8 cellular contexts compared by ENCODE assay signal in genomic region chr11:65316979-65317786, GRCh38. TPM values are rescaled to one million over a fixed set of nuclear protein-coding genes. Genes with fewer than 3 reads are reported as not detected.
DNase-seq lines count a peak whose midpoint lies in the region; ATAC-seq, FAIRE-seq and TF ChIP-seq lines count a peak whose summit lies in the region.

No MANE protein-coding gene starts in this region.

- WGBS in lower leg skin, 2 donors: 16 to 33% methylated on average over 11 to 14 of the region's 14 CpGs

- H3K9me3 ChIP-seq in OCI-LY7 (ENCODE audit: low read length): no peaks in the 10 kb centered on the region

- H3K36me3 Mint-ChIP-seq in activated naive CD4-positive, alpha-beta T cell treated with anti-CD3 and anti-CD28 coated beads, Interleukin-2, amount 50 U/mL, for 24 hours: no peaks in the 10 kb centered on the region
- no peaks in the 10 kb centered on the region for H3K36me3 Mint-ChIP-seq in activated naive CD4-positive, alpha-beta T cell treated with anti-CD3 and anti-CD28 coated beads, Interleukin-2, amount 50 U/mL, for 72 hours
- peaks cover 10% of the 10 kb centered on the region for H3K36me3 Mint-ChIP-seq in chondrocyte (ENCODE audit: low read depth)

- H3K4me1 ChIP-seq in OCI-LY7 (ENCODE audit: insufficient read depth, low read length, poor library complexity, severe bottlenecking): peaks cover 9% of the 10 kb centered on the region

- H3K27me3 Mint-ChIP-seq in activated naive CD4-positive, alpha-beta T cell treated with anti-CD3 and anti-CD28 coated beads, Interleukin-2, amount 50 U/mL, for 24 hours: peaks cover 1% of the 10 kb centered on the region
- H3K27me3 Mint-ChIP-seq in chondrocyte (ENCODE audit: low read depth): no peaks in the 10 kb centered on the region

- peak overlapping the region; percentile 42 for H3K4me3 Mint-ChIP-seq in activated naive CD4-positive, alpha-beta T cell treated with anti-CD3 and anti-CD28 coated beads, Interleukin-2, amount 50 U/mL, for 24 hours
- H3K4me3 Mint-ChIP-seq in chondrocyte (ENCODE audit: unreplicated experiment): peak overlapping the region; percentile 80

- H3K9me2 ChIP-seq in OCI-LY7 (ENCODE audit: insufficient read depth, low read length): no peaks in the 10 kb centered on the region

- no peaks in the 10 kb centered on the region for H4K20me1 ChIP-seq in OCI-LY7 (ENCODE audit: insufficient read depth, low read length)

- TF ChIP-seq CTCF in chondrocyte (IDR thresholded peaks at IDR 0.05): peak; percentile 38
- TF ChIP-seq CTCF in lower leg skin (IDR thresholded peaks at IDR 0.05): no peak
- no peak for TF ChIP-seq CTCF in OCI-LY7 (conservative IDR thresholded peaks at IDR 0.05; ENCODE audit: low read length)

- H3K4me2 ChIP-seq in OCI-LY7 (ENCODE audit: low read length): no peak overlapping the region

- intact Hi-C loops in lower leg skin (cut with DNase I; ENCODE audit: low total_unique reads): loop anchor here (5.0 kb wide), 1 partner anchor 40 kb away; no protein-coding TSS in a partner anchor
- intact Hi-C loops in OCI-LY7 (cut with micrococcal nuclease; ENCODE audit: unreplicated experiment): loop anchor here (5.0 to 10.0 kb wide), 3 partner anchors 40 to 472 kb away; partner anchors contain the start of gene CDC42BPG

- no peaks in the 10 kb centered on the region for H3K36me3 ChIP-seq in OCI-LY7 (ENCODE audit: insufficient read depth, low read length)

- BruUV-seq in OCI-LY7 (replicated peaks; lab: Mats Ljungman, UMichigan): no TSS peak

- POLR2A ChIA-PET in OCI-LY7 (lab: Charles Lee): interaction anchor here (0.6 to 2.9 kb wide), 3 partner anchors 16 to 191 kb away, joined by 3 to 8 read pairs (median 3); partner anchors contain the start of gene DPF2

- peaks cover 9% of the 10 kb centered on the region for H3K4me1 Mint-ChIP-seq in activated naive CD4-positive, alpha-beta T cell treated with anti-CD3 and anti-CD28 coated beads, Interleukin-2, amount 50 U/mL, for 24 hours
- H3K4me1 Mint-ChIP-seq in chondrocyte (ENCODE audit: low read depth): peaks cover 33% of the 10 kb centered on the region

- H3K27ac Mint-ChIP-seq in activated naive CD4-positive, alpha-beta T cell treated with anti-CD3 and anti-CD28 coated beads, Interleukin-2, amount 50 U/mL, for 24 hours: no peak overlapping the region
- no peak overlapping the region for H3K27ac Mint-ChIP-seq in activated naive CD4-positive, alpha-beta T cell treated with anti-CD3 and anti-CD28 coated beads, Interleukin-2, amount 50 U/mL, for 72 hours
- peak overlapping the region; percentile 95 for H3K27ac Mint-ChIP-seq in chondrocyte (ENCODE audit: unreplicated experiment)

- TF ChIP-seq POLR2A in lower leg skin (IDR thresholded peaks at IDR 0.05): no peak

- no peak for ATAC-seq in activated naive CD4-positive, alpha-beta T cell treated with anti-CD3 and anti-CD28 coated beads, Interleukin-2, amount 50 U/mL, for 72 hours

- CTCF ChIA-PET in OCI-LY7 (lab: Charles Lee; ENCODE audit: unreplicated experiment): interaction anchor here (0.6 kb wide), 1 partner anchor 13 kb away, joined by 3 read pairs; no protein-coding TSS in a partner anchor

- H3K9me3 Mint-ChIP-seq in activated naive CD4-positive, alpha-beta T cell treated with anti-CD3 and anti-CD28 coated beads, Interleukin-2, amount 50 U/mL, for 24 hours: no peaks in the 10 kb centered on the region
- H3K9me3 Mint-ChIP-seq in activated naive CD4-positive, alpha-beta T cell treated with anti-CD3 and anti-CD28 coated beads, Interleukin-2, amount 50 U/mL, for 72 hours: no peaks in the 10 kb centered on the region
- no peaks in the 10 kb centered on the region for H3K9me3 Mint-ChIP-seq in chondrocyte (ENCODE audit: low read depth)

- no peak overlapping the region for H3K27ac ChIP-seq in OCI-LY7 (ENCODE audit: low read depth, low read length, poor library complexity, severe bottlenecking)

- H3K4me3 ChIP-seq in lower leg skin (ENCODE audit: low read depth, poor library complexity, severe bottlenecking): no peak overlapping the region
- H3K4me3 ChIP-seq in OCI-LY7 (ENCODE audit: low read depth, low read length, poor library complexity, severe bottlenecking): no peak overlapping the region

- no peak for FAIRE-seq in urothelium cell line (lab: Jason Lieb, UNC)

- no peak overlapping the region for H2AFZ ChIP-seq in OCI-LY7 (ENCODE audit: low read length)

- DNase-seq in activated naive CD4-positive, alpha-beta T cell treated with anti-CD3 and anti-CD28 coated beads, Interleukin-2, amount 50 U/mL, for 72 hours (ENCODE audit: low spot score in 2 of 2): no peak
- DNase-seq in chondrocyte (ENCODE audit: low spot score): no peak
- DNase-seq in lower leg skin (ENCODE audit: low spot score in 2 of 2): peak; percentile 63 to 94
- peak; percentile 57 for DNase-seq in urothelium cell line (ENCODE audit: low spot score)
- no peak for DNase-seq in activated naive CD4-positive, alpha-beta T cell (lab: John Stamatoyannopoulos, UW)
- DNase-seq in OCI-LY7 (ENCODE audit: low spot score): no peak
- no peak for DNase-seq in SK-N-DZ (ENCODE audit: low spot score)

- no peaks in the 10 kb centered on the region for H3K79me2 ChIP-seq in OCI-LY7 (ENCODE audit: insufficient read depth, low read depth, low read length)

RNA-seq across cellular contexts. Expression of gene CDC42EP2, which starts 2.5 kb away (rescaled TPM):
- total RNA-seq in activated naive CD4-positive, alpha-beta T cell treated with anti-CD3 and anti-CD28 coated beads, Interleukin-2, amount 50 U/mL, for 72 hours: 1 to 10 TPM; 3.5 to 3.9 TPM
- total RNA-seq in chondrocyte (7.3 to 12.8 TPM (median 12.6 TPM) in 3 replicates), lower leg skin (1 to 10 TPM in 3 of 4 donors, not detected in 1; 2.5 to 4.2 (median 3.4) TPM), OCI-LY7 (2022) (1.7 and 3.9 TPM in 2 replicates)
- total RNA-seq in OCI-LY7 (2014; rRNA removed; shearing (Covaris generic)): not detected in 2 replicates
- 0.08 and 0.54 TPM in 2 replicates for polyA plus RNA-seq in SK-N-DZ (2014; cell fraction: cytosol; rRNA removed)
- 0.64 and 0.82 TPM in 2 replicates for polyA plus RNA-seq in SK-N-DZ (2014; cell fraction: nucleus; rRNA removed)

RNA-seq across cellular contexts. Expression of gene DPF2, which starts 16.5 kb away (rescaled TPM):
- total RNA-seq in activated naive CD4-positive, alpha-beta T cell treated with anti-CD3 and anti-CD28 coated beads, Interleukin-2, amount 50 U/mL, for 72 hours: 10 to 100 TPM; 75.3 to 79.4 TPM
- total RNA-seq in chondrocyte (49.7 to 52.3 TPM (median 49.9 TPM) in 3 replicates), lower leg skin (10 to 100 TPM; 20.6 to 36.4 (median 26.1) TPM), OCI-LY7 (2022) (62.2 and 64.2 TPM in 2 replicates)
- 38.5 and 39.9 TPM in 2 replicates for total RNA-seq in OCI-LY7 (2014; rRNA removed; shearing (Covaris generic))
- 41.3 and 44.7 TPM in 2 replicates for polyA plus RNA-seq in SK-N-DZ (2014; cell fraction: cytosol; rRNA removed)
- 38.9 and 45.8 TPM in 2 replicates for polyA plus RNA-seq in SK-N-DZ (2014; cell fraction: nucleus; rRNA removed)

RNA-seq across cellular contexts. Expression of gene TIGD3, which starts 37.4 kb away (rescaled TPM):
- 1 to 10 TPM in 1 of 2 donors, under 1 TPM in 1; 0.76 to 4.0 TPM for total RNA-seq in activated naive CD4-positive, alpha-beta T cell treated with anti-CD3 and anti-CD28 coated beads, Interleukin-2, amount 50 U/mL, for 72 hours
- 0.10 to 0.18 TPM in 2 of 3 replicates, not detected in the other for total RNA-seq in chondrocyte
- under 1 TPM in 3 of 4 donors, not detected in 1; 0.19 to 0.26 (median 0.20) TPM for total RNA-seq in lower leg skin
- 2.2 and 2.7 TPM in 2 replicates for total RNA-seq in OCI-LY7 (2014; rRNA removed; shearing (Covaris generic))
- total RNA-seq in OCI-LY7 (2022): 2.0 TPM in 2 replicates
- 6.0 and 6.7 TPM in 2 replicates for polyA plus RNA-seq in SK-N-DZ (2014; cell fraction: cytosol; rRNA removed)
- 4.2 and 5.5 TPM in 2 replicates for polyA plus RNA-seq in SK-N-DZ (2014; cell fraction: nucleus; rRNA removed)

RNA-seq across cellular contexts. Expression of gene POLA2, which starts 55.4 kb away (rescaled TPM):
- 10 to 100 TPM; 66.8 to 69.9 TPM for total RNA-seq in activated naive CD4-positive, alpha-beta T cell treated with anti-CD3 and anti-CD28 coated beads, Interleukin-2, amount 50 U/mL, for 72 hours
- total RNA-seq in chondrocyte (5.7 to 19.0 TPM (median 6.2 TPM) in 3 replicates), lower leg skin (10 to 100 TPM in 1 of 4 donors, 1 to 10 TPM in 3; 6.7 to 11.2 (median 7.6) TPM), OCI-LY7 (2022) (89.1 and 103 TPM in 2 replicates)
- 47.5 and 50.0 TPM in 2 replicates for total RNA-seq in OCI-LY7 (2014; rRNA removed; shearing (Covaris generic))
- 44.0 and 49.9 TPM in 2 replicates for polyA plus RNA-seq in SK-N-DZ (2014; cell fraction: cytosol; rRNA removed)
- 40.0 and 68.8 TPM in 2 replicates for polyA plus RNA-seq in SK-N-DZ (2014; cell fraction: nucleus; rRNA removed)

Comparison
In these comparisons a context has a peak if more than half of its experiments do, and no peak if none do; other contexts are left out.
1. DNase-seq: peak in lower leg skin (2 of 2) and urothelium cell line (single experiment); none in activated naive CD4-positive, alpha-beta T cell treated with anti-CD3 and anti-CD28 coated beads, Interleukin-2, amount 50 U/mL, for 72 hours (0 of 2), chondrocyte (single experiment), activated naive CD4-positive, alpha-beta T cell (0 of 4), OCI-LY7 (single experiment) and SK-N-DZ (single experiment).